ENCODE assay signal across 2 cellular contexts in genomic region chr17:13650096-13650675, GRCh38.
A peak's percentile ranks its signal among the peaks of the same experiment; 100 is the strongest.
TF ChIP-seq lines count a peak whose summit lies in the region.

No MANE protein-coding gene starts in this region.

TF ChIP-seq in liver, 16 proteins besides CTCF, POLR2A, EP300 and RAD21:
- TF ChIP-seq NR2F2 (IDR thresholded peaks at IDR 0.05) (peak; percentile 91), ATF3 (IDR thresholded peaks at IDR 0.05) (no peak), RXRA (IDR thresholded peaks at IDR 0.05) (peak in 1 of 2 donors; percentile 10), EGR1 (IDR thresholded peaks at IDR 0.05; ENCODE audit: low read depth in 2 of 2) (no peak)

TF ChIP-seq in HepG2, 621 proteins besides CTCF, POLR2A, EP300 and RAD21:
- TF ChIP-seq MXD3 (CRISPR knock-in tag; IDR thresholded peaks at IDR 0.05) (no peak), ZNF780A (CRISPR knock-in tag; IDR thresholded peaks at IDR 0.05) (no peak), ATAD3A (CRISPR knock-in tag; IDR thresholded peaks at IDR 0.05) (no peak), ATRX (CRISPR knock-in tag; IDR thresholded peaks at IDR 0.05; ENCODE audit: borderline replicate concordance) (no peak)
- TF ChIP-seq, protein P1, sequence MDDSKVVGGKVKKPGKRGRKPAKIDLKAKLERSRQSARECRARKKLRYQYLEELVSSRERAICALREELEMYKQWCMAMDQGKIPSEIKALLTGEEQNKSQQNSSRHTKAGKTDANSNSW (CRISPR knock-in tag; IDR thresholded peaks at IDR 0.05; ENCODE audit: borderline replicate concordance): no peak
